ENCODE assay signal across 25 cellular contexts in the genomic region with DNA sequence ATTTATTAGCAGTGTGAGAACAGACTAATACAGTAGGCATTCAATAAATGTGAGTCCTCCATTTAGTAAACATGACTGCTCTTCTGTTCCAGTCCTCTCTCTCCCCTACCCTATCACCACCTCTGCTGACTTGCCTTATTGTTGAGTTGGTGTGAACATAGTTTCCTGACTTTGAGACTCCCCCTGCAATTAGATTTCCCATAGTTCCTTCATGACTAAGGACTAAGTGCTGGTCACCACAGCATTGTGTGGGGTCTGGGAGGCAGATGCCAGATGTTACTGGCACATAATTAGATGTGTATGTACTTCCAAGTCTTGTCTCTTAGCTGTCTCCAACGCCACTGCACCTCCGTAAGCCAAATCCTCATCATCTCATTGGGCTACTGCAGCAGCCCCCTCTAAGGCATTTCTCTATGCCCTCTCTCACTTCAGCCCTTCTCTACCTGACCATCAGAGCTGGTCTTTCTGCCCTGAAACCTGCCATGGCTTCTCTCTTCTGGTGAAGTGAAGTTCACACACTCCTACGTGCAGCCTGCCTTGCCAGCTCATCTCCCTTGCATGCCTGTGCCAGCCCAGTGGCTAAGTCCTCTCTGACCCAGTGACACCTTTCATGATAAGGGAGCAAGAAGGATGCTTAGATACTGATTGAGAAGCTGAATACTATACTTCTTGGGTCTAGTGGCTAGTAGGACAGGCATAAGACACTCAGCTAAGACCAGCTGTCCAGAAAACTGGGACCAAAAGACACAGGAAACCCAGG.
A peak's percentile ranks its signal among the peaks of the same experiment; 100 is the strongest.
DNase-seq lines count a peak whose midpoint lies in the region; ATAC-seq and TF ChIP-seq lines count a peak whose summit lies in the region.
"Had no signal": no experiment of that assay in that cellular context is flagged by ENCODE, and none has a peak within 500 bp of the region (broad histone marks: within the 10 kb centered on the region; RNA-seq: fewer than 3 reads in every experiment).

No MANE protein-coding gene starts in this region.

- H3K9me3 ChIP-seq in mammary epithelial cell (replicated peaks; ENCODE audit: insufficient read depth, low read length) (no peaks in the 10 kb centered on the region), SJSA1 (replicated peaks) (no peaks in the 10 kb centered on the region)
- H3K9me3 ChIP-seq: BE2C had no signal

- CTCF ChIA-PET in mammary epithelial cell (lab: Charles Lee; ENCODE audit: low non-redundant PET) (no interaction called here), MCF 10A (lab: Yijun Ruan, JAX) (interaction anchor here (0.6 to 1.2 kb wide), 2 partner anchors 31 to 56 kb away, joined by 3 to 4 read pairs; no protein-coding TSS in a partner anchor)

- 50% methylated on average over 3 of the region's 3 CpGs for WGBS in mammary epithelial cell (ENCODE audit: low coverage, missing lambda C conversion rate)

- H3K27ac ChIP-seq in mammary epithelial cell (ENCODE audit: insufficient read depth, low read depth, low read length) = no peak overlapping the region
- peak overlapping the region; percentile 60 for H3K27ac ChIP-seq in SJSA1
- H3K27ac ChIP-seq: 22Rv1, HL-60, PC-9 had no signal

- ATAC-seq in HG02870 (IDR thresholded peaks at IDR 0.05; ENCODE audit: unreplicated experiment) = no peak
- ATAC-seq in HG03439 (IDR thresholded peaks at IDR 0.05; ENCODE audit: unreplicated experiment) = no peak
- ATAC-seq: HepG2 had no signal

- H3K36me3 ChIP-seq in mammary epithelial cell (ENCODE audit: insufficient read depth, low read length) (no peaks in the 10 kb centered on the region), SJSA1 (no peaks in the 10 kb centered on the region)
- H3K36me3 ChIP-seq: BE2C had no signal

- H4K20me1 ChIP-seq in mammary epithelial cell (ENCODE audit: insufficient read depth, low read length) = no peaks in the 10 kb centered on the region

- POLR2A ChIA-PET in MCF 10A (lab: Yijun Ruan, JAX) = interaction anchor here (1.0 kb wide), 1 partner anchor 252 kb away, joined by 3 read pairs; no protein-coding TSS in a partner anchor

- H3K79me2 ChIP-seq in mammary epithelial cell (ENCODE audit: insufficient read depth, low read length) = no peaks in the 10 kb centered on the region

- in situ Hi-C loops in mammary epithelial cell (cut with MboI; ENCODE audit: low sequenced_read_pairs in 2 of 2) = no loop called here

- DNase-seq in mammary epithelial cell (peak; percentile 50), MCF 10A (ENCODE audit: unreplicated experiment) (no peak), SJSA1 (ENCODE audit: low read depth in 1 of 2, low spot score in 2 of 2) (peak; percentile 72 to 77), kidney glomerular epithelial cell (lab: John Stamatoyannopoulos, UW) (peak; percentile 38), GM03348 (ENCODE audit: low spot score) (no peak)
- DNase-seq in activated CD4-positive, alpha-beta T cell treated with anti-CD3 and anti-CD28 coated beads, Interleukin-2, amount 10 ng/mL, durations not matched to agents 24 days and 14 days = no peak
- DNase-seq: BE2C; CD4-positive, CD25-positive, alpha-beta regulatory T cell; DMS153; DND-41; HCEC 1CT; KBM-7; MM.1S; NCI-H1417; NCI-H1694; NCI-H2029 treated with DMSO at 0.1 percent for 48 hours; NCI-H526 treated with DMSO at 0.1 percent for 48 hours; PC-9; Right ventricle myocardium superior; RPMI8226 had no signal

- TF ChIP-seq CTCF in mammary epithelial cell (conservative IDR thresholded peaks at IDR 0.05 in 1 of 2, IDR thresholded peaks at IDR 0.05 in 1 of 2; ENCODE audit: extremely low read depth in 1 of 2, insufficient read depth in 1 of 2, low read depth in 1 of 2, low read length in 2 of 2) (no peak), MCF 10A (IDR thresholded peaks at IDR 0.05; ENCODE audit: unreplicated experiment) (no peak)

- intact Hi-C loops in mammary epithelial cell (cut with micrococcal nuclease) (no loop called here), MCF 10A (cut with micrococcal nuclease) (no loop called here)
- intact Hi-C loops in activated CD4-positive, alpha-beta T cell treated with anti-CD3 and anti-CD28 coated beads, Interleukin-2, amount 10 ng/mL, durations not matched to agents 24 days and 14 days (cut with micrococcal nuclease) = no loop called here

- H3K4me1 Mint-ChIP-seq in MCF 10A (ENCODE audit: insufficient read depth, unreplicated experiment) = no peaks in the 10 kb centered on the region
- H3K4me1 Mint-ChIP-seq in activated CD4-positive, alpha-beta T cell treated with anti-CD3 and anti-CD28 coated beads, Interleukin-2, amount 10 ng/mL, durations not matched to agents 24 days and 14 days = peaks cover 22% of the 10 kb centered on the region

- H3K4me3 ChIP-seq in mammary epithelial cell (replicated peaks in 1 of 3; ENCODE audit: insufficient read depth in 1 of 3, low read depth in 2 of 3, low read length in 3 of 3) (no peak overlapping the region), SJSA1 (no peak overlapping the region)
- H3K4me3 ChIP-seq: PC-9 had no signal

- dilution Hi-C loops in mammary epithelial cell (cut with HindIII; ENCODE audit: low sequenced_read_pairs) = no loop called here

- no peaks in the 10 kb centered on the region for H3K9me3 Mint-ChIP-seq in MCF 10A (ENCODE audit: unreplicated experiment)
- H3K9me3 Mint-ChIP-seq in activated CD4-positive, alpha-beta T cell treated with anti-CD3 and anti-CD28 coated beads, Interleukin-2, amount 10 ng/mL, durations not matched to agents 24 days and 14 days = no peaks in the 10 kb centered on the region
- H3K9me3 Mint-ChIP-seq: CD4-positive, CD25-positive, alpha-beta regulatory T cell had no signal

- H3K4me1 ChIP-seq in mammary epithelial cell (ENCODE audit: insufficient read depth, low read length) = peaks cover 9% of the 10 kb centered on the region
- H3K4me1 ChIP-seq in SJSA1 (replicated peaks) = peaks cover 40% of the 10 kb centered on the region
- H3K4me1 ChIP-seq: BE2C had no signal

- H3K4me3 Mint-ChIP-seq in MCF 10A (ENCODE audit: unreplicated experiment) = no peak overlapping the region
- no peak overlapping the region for H3K4me3 Mint-ChIP-seq in activated CD4-positive, alpha-beta T cell treated with anti-CD3 and anti-CD28 coated beads, Interleukin-2, amount 10 ng/mL, durations not matched to agents 24 days and 14 days
- H3K4me3 Mint-ChIP-seq: CD4-positive, CD25-positive, alpha-beta regulatory T cell had no signal

- peaks cover 13% of the 10 kb centered on the region for H3K36me3 Mint-ChIP-seq in MCF 10A (ENCODE audit: insufficient read depth, unreplicated experiment)
- H3K36me3 Mint-ChIP-seq in activated CD4-positive, alpha-beta T cell treated with anti-CD3 and anti-CD28 coated beads, Interleukin-2, amount 10 ng/mL, durations not matched to agents 24 days and 14 days (ENCODE audit: low read depth) = peaks cover 5% of the 10 kb centered on the region

- H3K27me3 ChIP-seq in mammary epithelial cell (ENCODE audit: insufficient read depth, low read length) (no peaks in the 10 kb centered on the region), SJSA1 (replicated peaks) (no peaks in the 10 kb centered on the region)
- H3K27me3 ChIP-seq: BE2C had no signal

- H3K9ac ChIP-seq in mammary epithelial cell (ENCODE audit: insufficient read depth, low read length) = no peak overlapping the region

- peak overlapping the region; percentile 6 for H3K4me2 ChIP-seq in mammary epithelial cell (ENCODE audit: insufficient read depth, low read depth, low read length)
- H3K4me2 ChIP-seq: PC-9 had no signal

- BruUV-seq in mammary epithelial cell (replicated peaks; lab: Mats Ljungman, UMichigan) (no TSS peak), MCF 10A (replicated peaks; lab: Mats Ljungman, UMichigan) (no TSS peak)

- no peak overlapping the region for H2AFZ ChIP-seq in mammary epithelial cell (ENCODE audit: low read depth, low read length)
- H2AFZ ChIP-seq: PC-9 had no signal

- no peak overlapping the region for H3K27ac Mint-ChIP-seq in MCF 10A (ENCODE audit: low read depth, unreplicated experiment)
- no peak overlapping the region for H3K27ac Mint-ChIP-seq in activated CD4-positive, alpha-beta T cell treated with anti-CD3 and anti-CD28 coated beads, Interleukin-2, amount 10 ng/mL, durations not matched to agents 24 days and 14 days

- no peaks in the 10 kb centered on the region for H3K27me3 Mint-ChIP-seq in MCF 10A (ENCODE audit: insufficient read depth, unreplicated experiment)
- no peaks in the 10 kb centered on the region for H3K27me3 Mint-ChIP-seq in activated CD4-positive, alpha-beta T cell treated with anti-CD3 and anti-CD28 coated beads, Interleukin-2, amount 10 ng/mL, durations not matched to agents 24 days and 14 days
- H3K27me3 Mint-ChIP-seq: CD4-positive, CD25-positive, alpha-beta regulatory T cell had no signal

Comparison
In these comparisons a context has a peak if more than half of its experiments do, and no peak if none do; other contexts are left out.
1. DNase-seq: peak in mammary epithelial cell (single experiment), SJSA1 (2 of 2) and kidney glomerular epithelial cell (single experiment); none in MCF 10A (single experiment), activated CD4-positive, alpha-beta T cell treated with anti-CD3 and anti-CD28 coated beads, Interleukin-2, amount 10 ng/mL, durations not matched to agents 24 days and 14 days (single experiment) and GM03348 (single experiment).